13 cellular contexts compared by ENCODE assay signal in the genomic region with DNA sequence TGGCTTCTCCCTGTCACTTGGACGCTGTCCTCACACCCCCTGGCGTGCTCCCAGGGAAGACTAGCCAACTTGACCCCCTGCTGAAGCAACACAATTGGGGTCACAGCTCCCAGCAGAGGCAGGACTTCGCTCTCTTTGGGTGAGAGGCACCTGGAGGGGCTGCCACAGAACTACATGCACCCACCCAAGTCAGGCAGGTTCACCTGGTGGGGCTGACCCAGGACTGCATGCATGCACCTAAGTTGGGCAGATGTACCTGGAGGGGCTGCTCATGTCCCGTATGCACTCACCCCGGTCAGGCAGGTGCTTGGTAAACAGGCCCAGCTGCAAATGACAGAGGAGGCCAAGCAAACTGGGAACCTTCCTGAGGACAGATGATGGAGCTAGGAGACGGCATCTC.
DNase-seq lines count a peak whose midpoint lies in the region; ATAC-seq and TF ChIP-seq lines count a peak whose summit lies in the region.
"Had no signal": no experiment of that assay in that cellular context is flagged by ENCODE, and none has a peak within 500 bp of the region (broad histone marks: within the 10 kb centered on the region; RNA-seq: fewer than 3 reads in every experiment).

No MANE protein-coding gene starts in this region.

- POLR2A ChIA-PET in activated CD8-positive, alpha-beta T cell treated with anti-CD3 and anti-CD28 coated beads, Interleukin-2, amount 10 ng/mL, durations not matched to agents 7 days and 5 days (lab: Charles Lee): interaction anchor here (0.6 kb wide), 1 partner anchor 1118 kb away, joined by 3 read pairs; no protein-coding TSS in a partner anchor
- POLR2A ChIA-PET in activated CD8-positive, alpha-beta T cell treated with anti-CD3 and anti-CD28 coated beads for 36 hours (lab: Charles Lee): interaction anchor here (0.7 kb wide), 1 partner anchor 161 kb away, joined by 3 read pairs; no protein-coding TSS in a partner anchor

- no peak overlapping the region for H3K27ac Mint-ChIP-seq in activated CD8-positive, alpha-beta T cell treated with anti-CD3 and anti-CD28 coated beads, Interleukin-2, amount 10 ng/mL, durations not matched to agents 7 days and 5 days
- no peak overlapping the region for H3K27ac Mint-ChIP-seq in activated CD8-positive, alpha-beta T cell treated with anti-CD3 and anti-CD28 coated beads for 36 hours
- no peak overlapping the region for H3K27ac Mint-ChIP-seq in stimulated activated effector memory CD8-positive, alpha-beta T cell treated with anti-CD3 and anti-CD28 coated beads, Interleukin-12 subunit alpha, Interleukin-12 subunit beta, amount 100 ng/mL, for 72 hours

- no peaks in the 10 kb centered on the region for H3K27me3 ChIP-seq in esophagus muscularis mucosa
- H3K27me3 ChIP-seq: BLaER1 treated with 17β-estradiol and CSF1 and Interleukin-3, amounts not matched to agents 10 nM and 100 nM had no signal

- no peaks in the 10 kb centered on the region for H3K9me3 Mint-ChIP-seq in activated CD8-positive, alpha-beta T cell treated with anti-CD3 and anti-CD28 coated beads, Interleukin-2, amount 10 ng/mL, durations not matched to agents 7 days and 5 days (ENCODE audit: insufficient read depth)
- H3K9me3 Mint-ChIP-seq in activated CD8-positive, alpha-beta T cell treated with anti-CD3 and anti-CD28 coated beads for 36 hours: no peaks in the 10 kb centered on the region
- no peaks in the 10 kb centered on the region for H3K9me3 Mint-ChIP-seq in stimulated activated effector memory CD8-positive, alpha-beta T cell treated with anti-CD3 and anti-CD28 coated beads, Interleukin-12 subunit alpha, Interleukin-12 subunit beta, amount 100 ng/mL, for 72 hours
- H3K9me3 Mint-ChIP-seq: CD4-positive, CD25-positive, alpha-beta regulatory T cell had no signal

- H3K36me3 ChIP-seq in esophagus muscularis mucosa: no peaks in the 10 kb centered on the region
- H3K36me3 ChIP-seq: BLaER1 treated with 17β-estradiol and CSF1 and Interleukin-3, amounts not matched to agents 10 nM and 100 nM; HAP-1 had no signal

- CTCF ChIA-PET in activated CD8-positive, alpha-beta T cell treated with anti-CD3 and anti-CD28 coated beads, Interleukin-2, amount 10 ng/mL, durations not matched to agents 7 days and 5 days (lab: Charles Lee): no interaction called here
- CTCF ChIA-PET in activated CD8-positive, alpha-beta T cell treated with anti-CD3 and anti-CD28 coated beads for 36 hours (lab: Charles Lee): interaction anchor here (1.1 kb wide), 1 partner anchor 209 kb away, joined by 4 read pairs; no protein-coding TSS in a partner anchor

- H3K4me1 Mint-ChIP-seq in activated CD8-positive, alpha-beta T cell treated with anti-CD3 and anti-CD28 coated beads, Interleukin-2, amount 10 ng/mL, durations not matched to agents 7 days and 5 days (ENCODE audit: low read depth): no peaks in the 10 kb centered on the region
- no peaks in the 10 kb centered on the region for H3K4me1 Mint-ChIP-seq in activated CD8-positive, alpha-beta T cell treated with anti-CD3 and anti-CD28 coated beads for 36 hours (ENCODE audit: low read depth)
- no peaks in the 10 kb centered on the region for H3K4me1 Mint-ChIP-seq in stimulated activated effector memory CD8-positive, alpha-beta T cell treated with anti-CD3 and anti-CD28 coated beads, Interleukin-12 subunit alpha, Interleukin-12 subunit beta, amount 100 ng/mL, for 72 hours
- H3K4me1 Mint-ChIP-seq: CD4-positive, CD25-positive, alpha-beta regulatory T cell had no signal

- WGBS in esophagus muscularis mucosa: 82% methylated on average over 4 of the region's 6 CpGs

- no peaks in the 10 kb centered on the region for H3K27me3 Mint-ChIP-seq in activated CD8-positive, alpha-beta T cell treated with anti-CD3 and anti-CD28 coated beads, Interleukin-2, amount 10 ng/mL, durations not matched to agents 7 days and 5 days (ENCODE audit: low read depth)
- H3K27me3 Mint-ChIP-seq in activated CD8-positive, alpha-beta T cell treated with anti-CD3 and anti-CD28 coated beads for 36 hours: no peaks in the 10 kb centered on the region
- H3K27me3 Mint-ChIP-seq: CD4-positive, CD25-positive, alpha-beta regulatory T cell had no signal

- TF ChIP-seq CTCF in activated CD8-positive, alpha-beta T cell treated with anti-CD3 and anti-CD28 coated beads for 36 hours (IDR thresholded peaks at IDR 0.05): no peak
- no peak for TF ChIP-seq CTCF in esophagus muscularis mucosa (IDR thresholded peaks at IDR 0.05)

- no peak overlapping the region for H3K4me3 Mint-ChIP-seq in activated CD8-positive, alpha-beta T cell treated with anti-CD3 and anti-CD28 coated beads, Interleukin-2, amount 10 ng/mL, durations not matched to agents 7 days and 5 days
- H3K4me3 Mint-ChIP-seq in activated CD8-positive, alpha-beta T cell treated with anti-CD3 and anti-CD28 coated beads for 36 hours: no peak overlapping the region
- no peak overlapping the region for H3K4me3 Mint-ChIP-seq in stimulated activated effector memory CD8-positive, alpha-beta T cell treated with anti-CD3 and anti-CD28 coated beads, Interleukin-12 subunit alpha, Interleukin-12 subunit beta, amount 100 ng/mL, for 72 hours
- H3K4me3 Mint-ChIP-seq: CD4-positive, CD25-positive, alpha-beta regulatory T cell had no signal

- H3K27ac ChIP-seq in esophagus muscularis mucosa (replicated peaks in 1 of 4): no peak overlapping the region
- H3K27ac ChIP-seq: BLaER1 treated with 17β-estradiol and CSF1 and Interleukin-3, amounts not matched to agents 10 nM and 100 nM had no signal

- no peak overlapping the region for H3K4me3 ChIP-seq in esophagus muscularis mucosa
- H3K4me3 ChIP-seq: BLaER1 treated with 17β-estradiol and CSF1 and Interleukin-3, amounts not matched to agents 10 nM and 100 nM; HAP-1 had no signal

- no peak for TF ChIP-seq POLR2A in esophagus muscularis mucosa (IDR thresholded peaks at IDR 0.05; ENCODE audit: low read depth)

- no peaks in the 10 kb centered on the region for H3K36me3 Mint-ChIP-seq in activated CD8-positive, alpha-beta T cell treated with anti-CD3 and anti-CD28 coated beads, Interleukin-2, amount 10 ng/mL, durations not matched to agents 7 days and 5 days (ENCODE audit: low read depth)
- H3K36me3 Mint-ChIP-seq in activated CD8-positive, alpha-beta T cell treated with anti-CD3 and anti-CD28 coated beads for 36 hours (ENCODE audit: low read depth): no peaks in the 10 kb centered on the region
- H3K36me3 Mint-ChIP-seq in stimulated activated effector memory CD8-positive, alpha-beta T cell treated with anti-CD3 and anti-CD28 coated beads, Interleukin-12 subunit alpha, Interleukin-12 subunit beta, amount 100 ng/mL, for 72 hours: no peaks in the 10 kb centered on the region
- H3K36me3 Mint-ChIP-seq: CD4-positive, CD25-positive, alpha-beta regulatory T cell had no signal

- no peaks in the 10 kb centered on the region for H3K9me3 ChIP-seq in esophagus muscularis mucosa
- H3K9me3 ChIP-seq: BLaER1 treated with 17β-estradiol and CSF1 and Interleukin-3, amounts not matched to agents 10 nM and 100 nM; HAP-1 had no signal

- DNase-seq in activated CD8-positive, alpha-beta T cell treated with anti-CD3 and anti-CD28 coated beads, Interleukin-2, amount 10 ng/mL, durations not matched to agents 7 days and 5 days: peak; percentile 7
- no peak for DNase-seq in activated CD8-positive, alpha-beta T cell treated with anti-CD3 and anti-CD28 coated beads for 36 hours
- DNase-seq in esophagus muscularis mucosa (ENCODE audit: extremely low spot score): peak; percentile 75
- DNase-seq in posterior vena cava (ENCODE audit: low spot score): peak; percentile 47
- DNase-seq in stimulated activated CD4-positive, alpha-beta T cell treated with anti-CD3 and anti-CD28 coated beads, Interleukin-4, amount 100 ng/mL, for 1 hour: no peak
- no peak for DNase-seq in midbrain (lab: John Stamatoyannopoulos, UW)
- DNase-seq in stimulated activated effector memory CD8-positive, alpha-beta T cell treated with anti-CD3 and anti-CD28 coated beads, Interleukin-12 subunit alpha, Interleukin-12 subunit beta, amount 100 ng/mL, for 72 hours (ENCODE audit: low spot score in 2 of 2): no peak
- DNase-seq: ACHN; CD4-positive, CD25-positive, alpha-beta regulatory T cell; DMS53; GF-D8 had no signal

- ATAC-seq in activated CD8-positive, alpha-beta T cell treated with anti-CD3 and anti-CD28 coated beads, Interleukin-2, amount 10 ng/mL, durations not matched to agents 7 days and 5 days: no peak
- no peak for ATAC-seq in activated CD8-positive, alpha-beta T cell treated with anti-CD3 and anti-CD28 coated beads for 36 hours
- no peak for ATAC-seq in stimulated activated effector memory CD8-positive, alpha-beta T cell treated with anti-CD3 and anti-CD28 coated beads, Interleukin-12 subunit alpha, Interleukin-12 subunit beta, amount 100 ng/mL, for 72 hours

- intact Hi-C loops in activated CD8-positive, alpha-beta T cell treated with anti-CD3 and anti-CD28 coated beads for 36 hours (cut with micrococcal nuclease): no loop called here
- intact Hi-C loops in esophagus muscularis mucosa (cut with DNase I): no loop called here
- intact Hi-C loops in posterior vena cava (cut with DNase I): loop anchor here in 1 of 2 donors (10.0 kb wide), 1 partner anchor 213 kb away; a partner anchor contains a TSS

- H3K4me1 ChIP-seq in esophagus muscularis mucosa: no peaks in the 10 kb centered on the region
- H3K4me1 ChIP-seq: HAP-1 had no signal

- TF ChIP-seq EP300 in esophagus muscularis mucosa (IDR thresholded peaks at IDR 0.05): no peak

Comparison
In these comparisons a context has a peak if more than half of its experiments do, and no peak if none do; other contexts are left out.
1. DNase-seq: peak in activated CD8-positive, alpha-beta T cell treated with anti-CD3 and anti-CD28 coated beads, Interleukin-2, amount 10 ng/mL, durations not matched to agents 7 days and 5 days (single experiment), esophagus muscularis mucosa (single experiment) and posterior vena cava (single experiment); none in activated CD8-positive, alpha-beta T cell treated with anti-CD3 and anti-CD28 coated beads for 36 hours (single experiment), stimulated activated CD4-positive, alpha-beta T cell treated with anti-CD3 and anti-CD28 coated beads, Interleukin-4, amount 100 ng/mL, for 1 hour (single experiment), midbrain (single experiment) and stimulated activated effector memory CD8-positive, alpha-beta T cell treated with anti-CD3 and anti-CD28 coated beads, Interleukin-12 subunit alpha, Interleukin-12 subunit beta, amount 100 ng/mL, for 72 hours (0 of 2).